ENCODE assay signal across 8 cellular contexts in genomic region chr6:36029464-36029863, GRCh38. TPM values are rescaled to one million over a fixed set of nuclear protein-coding genes. Genes with fewer than 3 reads are reported as not detected.
DNase-seq lines count a peak whose midpoint lies in the region; ATAC-seq and TF ChIP-seq lines count a peak whose summit lies in the region.

No MANE protein-coding gene starts in this region.

- H3K36me3 ChIP-seq in mammary epithelial cell (ENCODE audit: insufficient read depth, low read length): no peaks in the 10 kb centered on the region
- H3K36me3 ChIP-seq in mucosa of stomach (ENCODE audit: control insufficient read depth, insufficient read depth, low read length): no peaks in the 10 kb centered on the region

- no peak for TF ChIP-seq CTCF in NB4 (IDR thresholded peaks at IDR 0.05; ENCODE audit: low read depth, low read length)
- TF ChIP-seq CTCF in mammary epithelial cell (conservative IDR thresholded peaks at IDR 0.05 in 1 of 2, IDR thresholded peaks at IDR 0.05 in 1 of 2; ENCODE audit: extremely low read depth in 1 of 2, insufficient read depth in 1 of 2, low read depth in 1 of 2, low read length in 2 of 2): no peak

- peak overlapping the region; percentile 86 for H3K4me3 ChIP-seq in NB4 (ENCODE audit: low read depth, low read length)
- H3K4me3 ChIP-seq in mammary epithelial cell (replicated peaks in 1 of 3; ENCODE audit: insufficient read depth in 1 of 3, low read depth in 2 of 3, low read length in 3 of 3): peak overlapping the region; percentile 65 to 100 (median 98)
- H3K4me3 ChIP-seq in mucosa of stomach (ENCODE audit: low read length): peak overlapping the region; percentile 95

- no peak for ATAC-seq in GM21825 (IDR thresholded peaks at IDR 0.05; ENCODE audit: unreplicated experiment)
- no peak for ATAC-seq in HG03175 (IDR thresholded peaks at IDR 0.05; ENCODE audit: unreplicated experiment)
- no peak for ATAC-seq in GM19455 (IDR thresholded peaks at IDR 0.05; ENCODE audit: unreplicated experiment)

- H3K4me2 ChIP-seq in mammary epithelial cell (ENCODE audit: insufficient read depth, low read depth, low read length): peak overlapping the region; percentile 82

- CTCF ChIA-PET in mammary epithelial cell (lab: Charles Lee; ENCODE audit: low non-redundant PET): no interaction called here

- TF ChIP-seq POLR2A in NB4 (IDR thresholded peaks at IDR 0.05; ENCODE audit: extremely low read depth, insufficient read length): no peak

- no TSS peak for BruUV-seq in mammary epithelial cell (replicated peaks; lab: Mats Ljungman, UMichigan)

- H2AFZ ChIP-seq in mammary epithelial cell (ENCODE audit: low read depth, low read length): peak overlapping the region; percentile 58

- WGBS in mammary epithelial cell (ENCODE audit: low coverage, missing lambda C conversion rate): 1% methylated on average over 6 of the region's 6 CpGs

- H3K9ac ChIP-seq in mammary epithelial cell (ENCODE audit: insufficient read depth, low read length) (peak overlapping the region; percentile 91), mucosa of stomach (ENCODE audit: low read length) (peak overlapping the region; percentile 94)

- peaks cover 4% of the 10 kb centered on the region for H4K20me1 ChIP-seq in mammary epithelial cell (ENCODE audit: insufficient read depth, low read length)

- peak overlapping the region; percentile 91 for H3K27ac ChIP-seq in mammary epithelial cell (ENCODE audit: insufficient read depth, low read depth, low read length)

- in situ Hi-C loops in mammary epithelial cell (cut with MboI; ENCODE audit: low sequenced_read_pairs in 2 of 2): loop anchor here (5.0 to 10.0 kb wide), 2 partner anchors 65 to 68 kb away; no protein-coding TSS in a partner anchor

- H3K79me2 ChIP-seq in mammary epithelial cell (ENCODE audit: insufficient read depth, low read length): peaks cover 67% of the 10 kb centered on the region

- intact Hi-C loops in mammary epithelial cell (cut with micrococcal nuclease): no loop called here

- H3K9me3 ChIP-seq in mammary epithelial cell (replicated peaks; ENCODE audit: insufficient read depth, low read length) (no peaks in the 10 kb centered on the region), mucosa of stomach (ENCODE audit: control insufficient read depth, low read length) (no peaks in the 10 kb centered on the region)

- peak; percentile 70 for DNase-seq in GM04503 (ENCODE audit: low read depth)
- DNase-seq in NB4 (ENCODE audit: low read depth): peak; percentile 83
- peak; percentile 57 for DNase-seq in mammary epithelial cell
- DNase-seq in COLO829 (ENCODE audit: low spot score): no peak

- peaks cover 11% of the 10 kb centered on the region for H3K4me1 ChIP-seq in mammary epithelial cell (ENCODE audit: insufficient read depth, low read length)
- H3K4me1 ChIP-seq in mucosa of stomach (ENCODE audit: control insufficient read depth, insufficient read depth, low read length): peaks cover 21% of the 10 kb centered on the region

- H3K27me3 ChIP-seq in mammary epithelial cell (ENCODE audit: insufficient read depth, low read length): no peaks in the 10 kb centered on the region
- peaks cover 6% of the 10 kb centered on the region for H3K27me3 ChIP-seq in mucosa of stomach (ENCODE audit: control insufficient read depth, insufficient read depth, low read length)

- dilution Hi-C loops in mammary epithelial cell (cut with HindIII; ENCODE audit: low sequenced_read_pairs): no loop called here

RNA-seq across cellular contexts. Expression of gene MAPK14, which starts 1.9 kb away (rescaled TPM):
- total RNA-seq in mammary epithelial cell: 10 to 100 TPM; 44.4 to 66.8 TPM
- 32.2 TPM for polyA plus RNA-seq in mammary epithelial cell
- polyA minus RNA-seq in mammary epithelial cell: 102 TPM

RNA-seq across cellular contexts. Expression of gene SLC26A8, which starts 5.0 kb away (rescaled TPM):
- under 1 TPM in 1 of 2 donors, not detected in 1; under 0.01 TPM for total RNA-seq in mammary epithelial cell
- 0.16 TPM for polyA plus RNA-seq in mammary epithelial cell
- not detected for polyA minus RNA-seq in mammary epithelial cell
